In genomic region chr1:158506369-158506987, GRCh38 we compare ENCODE assay signal across 9 cellular contexts. TPM values are rescaled to one million over a fixed set of nuclear protein-coding genes. Genes with fewer than 3 reads are reported as not detected.
A peak's percentile ranks its signal among the peaks of the same experiment; 100 is the strongest.
DNase-seq lines count a peak whose midpoint lies in the region; ATAC-seq and TF ChIP-seq lines count a peak whose summit lies in the region.
"Had no signal": no experiment of that assay in that cellular context is flagged by ENCODE, and none has a peak within 500 bp of the region (broad histone marks: within the 10 kb centered on the region; RNA-seq: fewer than 3 reads in every experiment).

No MANE protein-coding gene starts in this region.

- no peaks in the 10 kb centered on the region for H3K9me3 ChIP-seq in Karpas-422 (ENCODE audit: low read length)

- H2AFZ ChIP-seq in Karpas-422 (ENCODE audit: low read length), result no peak overlapping the region

- H3K27me3 ChIP-seq in Karpas-422 (ENCODE audit: low read length), result no peaks in the 10 kb centered on the region

- no peaks in the 10 kb centered on the region for H3K79me2 ChIP-seq in Karpas-422 (ENCODE audit: low read length)

- no peaks in the 10 kb centered on the region for H3K36me3 ChIP-seq in Karpas-422 (ENCODE audit: insufficient read depth, low read length)

- DNase-seq in EL (peak; percentile 38), Karpas-422 (peak; percentile 81), fibroblast of villous mesenchyme (ENCODE audit: low read depth) (peak; percentile 20), AG08395 (ENCODE audit: low spot score) (no peak), NCI-H2107 treated with DMSO at 0.1 percent for 48 hours (lab: John Stamatoyannopoulos, UW; ENCODE audit: unreplicated experiment) (no peak)
- peak; percentile 6 to 10 for DNase-seq in activated CD4-positive, alpha-beta T cell treated with anti-CD3 and anti-CD28 coated beads, Interleukin-2, amount 50 U/mL, for 24 hours (ENCODE audit: low read depth in 1 of 2, low spot score in 1 of 2)
- DNase-seq in stimulated activated CD4-positive, alpha-beta T cell treated with anti-CD3 and anti-CD28 coated beads, Interleukin-2, amount 100 ng/mL, for 4 hours (ENCODE audit: low read depth), result peak; percentile 7

- no peak overlapping the region for H3K9ac ChIP-seq in Karpas-422 (ENCODE audit: low read length)

- no peak overlapping the region for H3K27ac ChIP-seq in Karpas-422 (ENCODE audit: low read length)

- no peaks in the 10 kb centered on the region for H3K4me1 ChIP-seq in Karpas-422 (ENCODE audit: low read length)

- no peak overlapping the region for H3K4me3 ChIP-seq in Karpas-422 (ENCODE audit: low read length)
- H3K4me3 ChIP-seq in fibroblast of villous mesenchyme (ENCODE audit: low read depth, low read length), result no peak overlapping the region

- H3K4me2 ChIP-seq in Karpas-422 (ENCODE audit: low read depth, low read length, poor library complexity, severe bottlenecking), result no peak overlapping the region

- no peaks in the 10 kb centered on the region for H4K20me1 ChIP-seq in Karpas-422 (ENCODE audit: insufficient read depth, low read depth, low read length)

- peak; percentile 63 for TF ChIP-seq CTCF in fibroblast of villous mesenchyme (IDR thresholded peaks at IDR 0.05; ENCODE audit: insufficient read depth, low read depth, low read length)

- no peak for ATAC-seq in HG03565 (IDR thresholded peaks at IDR 0.05; ENCODE audit: unreplicated experiment)

- H3K9me2 ChIP-seq in Karpas-422 (replicated peaks; ENCODE audit: insufficient read depth, low read length), result no peaks in the 10 kb centered on the region

RNA-seq across cellular contexts. Expression of gene OR10R2, which starts 34.5 kb away (rescaled TPM):
- total RNA-seq in Karpas-422 (2014; rRNA removed; shearing (Covaris generic); ENCODE audit: low replicate concordance), result not detected in 2 replicates
- not detected in 2 replicates for total RNA-seq in fibroblast of villous mesenchyme
- total RNA-seq: myocyte had no signal

RNA-seq across cellular contexts. Expression of gene OR10K1, which starts 44.8 kb away (rescaled TPM):
- not detected in 2 replicates for total RNA-seq in Karpas-422 (2014; rRNA removed; shearing (Covaris generic); ENCODE audit: low replicate concordance)
- total RNA-seq in fibroblast of villous mesenchyme, result not detected in 2 replicates
- total RNA-seq: myocyte had no signal

RNA-seq across cellular contexts. Expression of gene OR6Y1, which starts 47.7 kb away (rescaled TPM):
- total RNA-seq in Karpas-422 (2014; rRNA removed; shearing (Covaris generic); ENCODE audit: low replicate concordance), result not detected in 2 replicates
- not detected in 2 replicates for total RNA-seq in fibroblast of villous mesenchyme
- total RNA-seq: myocyte had no signal

Comparison
In these comparisons a context has a peak if more than half of its experiments do, and no peak if none do; other contexts are left out.
1. DNase-seq: peak in EL (single experiment), Karpas-422 (single experiment), activated CD4-positive, alpha-beta T cell treated with anti-CD3 and anti-CD28 coated beads, Interleukin-2, amount 50 U/mL, for 24 hours (2 of 2), fibroblast of villous mesenchyme (single experiment) and stimulated activated CD4-positive, alpha-beta T cell treated with anti-CD3 and anti-CD28 coated beads, Interleukin-2, amount 100 ng/mL, for 4 hours (single experiment); none in AG08395 (single experiment) and NCI-H2107 treated with DMSO at 0.1 percent for 48 hours (single experiment).